ENCODE assay signal across 31 cellular contexts in the genomic region with DNA sequence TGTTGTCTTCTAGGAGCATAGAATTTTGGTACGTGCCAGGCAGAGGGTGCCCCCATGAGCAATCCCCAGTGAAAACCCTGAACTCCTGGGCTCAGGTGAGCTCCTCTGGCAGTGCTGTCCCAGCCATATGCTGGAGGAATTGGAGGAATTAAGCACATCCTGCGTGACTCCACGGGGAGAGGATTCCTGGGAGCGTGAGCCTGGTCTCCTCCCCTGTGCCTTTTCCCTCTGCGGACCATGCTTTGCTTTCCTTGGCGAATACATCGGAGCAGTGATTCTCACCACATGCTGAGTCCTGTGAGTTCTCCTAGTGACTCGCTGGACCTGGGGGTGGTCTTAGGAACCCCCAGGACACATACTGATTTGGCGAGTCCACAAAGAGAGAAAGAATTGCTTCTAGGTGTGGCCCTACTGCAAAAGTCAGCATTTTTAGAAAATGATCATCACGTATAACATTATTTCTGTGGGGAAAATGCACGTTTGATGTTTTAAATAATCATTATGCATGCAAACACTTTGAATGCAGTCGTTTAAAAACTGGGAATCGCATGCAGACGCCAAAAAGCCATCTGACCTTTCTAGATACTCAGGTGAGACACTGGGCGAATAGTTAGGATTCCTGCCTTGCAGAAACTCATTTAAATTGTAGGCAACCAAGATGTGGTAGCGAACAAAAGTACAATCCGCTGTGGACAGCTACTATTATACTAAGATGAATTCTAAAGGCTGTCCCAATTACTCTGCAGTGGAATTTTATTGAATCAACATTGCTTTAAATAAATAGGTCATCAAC.
"Had no signal": no experiment of that assay in that cellular context is flagged by ENCODE, and none has a peak within 500 bp of the region (broad histone marks: within the 10 kb centered on the region; RNA-seq: fewer than 3 reads in every experiment).

No MANE protein-coding gene starts in this region.

- H3K36me3 ChIP-seq: gastroesophageal sphincter, heart left ventricle, prostate gland, right atrium auricular region, tibial artery, uterus had no signal

- H3K9me3 ChIP-seq: gastroesophageal sphincter, heart left ventricle, mucosa of descending colon, prostate gland, right atrium auricular region, testis, tibial artery, uterus had no signal

- H3K9me3 Mint-ChIP-seq: mesothelial cell of epicardium; natural killer cell treated with Interleukin-12 subunit alpha and Interleukin-12 subunit beta and Interleukin-15 and Interleukin-18, amount 100 ng/mL, for 72 hours; neural crest cell had no signal

- H3K79me2 ChIP-seq: hepatocyte, parathyroid adenoma had no signal

- H3K9ac ChIP-seq: parathyroid adenoma had no signal

- H3K4me1 ChIP-seq: foreskin keratinocyte, gastroesophageal sphincter, heart left ventricle, parathyroid adenoma, prostate gland, right atrium auricular region, testis, tibial artery, uterus had no signal

- H2AFZ ChIP-seq: hepatocyte, parathyroid adenoma had no signal

- H3K27ac ChIP-seq: dorsolateral prefrontal cortex, epithelial cell of prostate, foreskin keratinocyte, gastroesophageal sphincter, heart left ventricle, parathyroid adenoma, prostate gland, right atrium auricular region, testis, tibial artery, uterus had no signal

- DNase-seq: central memory CD4-positive, alpha-beta T cell; dorsolateral prefrontal cortex; effector CD4-positive, alpha-beta T cell; foreskin keratinocyte; heart left ventricle; kidney; naive B cell; stimulated activated CD4-positive, alpha-beta T cell treated with anti-CD3 and anti-CD28 coated beads, Interleukin-12 subunit alpha, Interleukin-12 subunit beta, amount 100 ng/mL, for 4 hours; stimulated activated CD4-positive, alpha-beta T cell treated with anti-CD3 and anti-CD28 coated beads, Interleukin-1b, Interleukin-23, amount 100 ng/mL, for 48 hours; stimulated activated CD4-positive, alpha-beta T cell treated with anti-CD3 and anti-CD28 coated beads, Interleukin-4, amount 100 ng/mL, for 1 hour; stimulated activated CD8-positive, alpha-beta memory T cell treated with anti-CD3 and anti-CD28 coated beads, Interleukin-4, amount 100 ng/mL, for 48 hours; stimulated activated naive CD4-positive, alpha-beta T cell; substantia nigra; testis; tibial artery; uterus had no signal

- H3K27me3 Mint-ChIP-seq: naive B cell had no signal

- H3K4me3 ChIP-seq: dorsolateral prefrontal cortex, gastroesophageal sphincter, heart left ventricle, hepatocyte, mucosa of descending colon, prostate gland, right atrium auricular region, smooth muscle cell, testis, tibial artery, uterus had no signal

- H3K4me2 ChIP-seq: hepatocyte, smooth muscle cell had no signal

- H3K36me3 Mint-ChIP-seq: mesothelial cell of epicardium; naive B cell; natural killer cell treated with Interleukin-12 subunit alpha and Interleukin-12 subunit beta and Interleukin-15 and Interleukin-18, amount 100 ng/mL, for 72 hours; type B pancreatic cell had no signal

- H3K4me3 Mint-ChIP-seq: mesothelial cell of epicardium; natural killer cell treated with Interleukin-12 subunit alpha and Interleukin-12 subunit beta and Interleukin-15 and Interleukin-18, amount 100 ng/mL, for 72 hours; neural crest cell; type B pancreatic cell had no signal

- H3K4me1 Mint-ChIP-seq: mesothelial cell of epicardium, naive B cell had no signal

- H3K27me3 ChIP-seq: dorsolateral prefrontal cortex, foreskin keratinocyte, heart left ventricle, hepatocyte, right atrium auricular region, testis, tibial artery, uterus had no signal

- ATAC-seq: esophagus mucosa; foreskin keratinocyte; gastroesophageal sphincter; heart left ventricle; left lobe of liver; natural killer cell treated with Interleukin-12 subunit alpha and Interleukin-12 subunit beta and Interleukin-15 and Interleukin-18, amount 100 ng/mL, for 72 hours; sciatic nerve had no signal

- H3K27ac Mint-ChIP-seq: mesothelial cell of epicardium; naive B cell; natural killer cell treated with Interleukin-12 subunit alpha and Interleukin-12 subunit beta and Interleukin-15 and Interleukin-18, amount 100 ng/mL, for 72 hours; type B pancreatic cell had no signal
